ENCODE assay signal across 23 cellular contexts in genomic region chr18:58507881-58508280, GRCh38.
"Had no signal": no experiment of that assay in that cellular context is flagged by ENCODE, and none has a peak within 500 bp of the region (broad histone marks: within the 10 kb centered on the region; RNA-seq: fewer than 3 reads in every experiment).

No MANE protein-coding gene starts in this region.

- H3K27ac Mint-ChIP-seq: activated B cell treated with CpG ODN at 0.5 μM for 24 hours; activated CD4-positive, alpha-beta memory T cell treated with anti-CD3 and anti-CD28 coated beads, Interleukin-2, amount 10 ng/mL, durations not matched to agents 7 days and 5 days; activated CD4-positive, alpha-beta T cell treated with anti-CD3 and anti-CD28 coated beads for 36 hours; activated naive CD8-positive, alpha-beta T cell treated with anti-CD3 and anti-CD28 coated beads, Interleukin-2, amount 10 ng/mL, durations not matched to agents 7 days and 5 days; activated T-cell treated with anti-CD3 and anti-CD28 coated beads, Interleukin-2, amount 50 U/mL, for 72 hours; activated T-helper 2 cell treated with anti-CD3 and anti-CD28 coated beads, Interferon-gamma antibody, Interleukin-2, Interleukin-4, amounts not matched to agents 10 μg/mL and 5 μg/mL and 100 μg/mL, durations not matched to agents 14 hours and 24 hours and 36 hours; T-cell had no signal

- H3K9me3 ChIP-seq: adrenal gland had no signal

- ATAC-seq: activated CD4-positive, alpha-beta T cell treated with anti-CD3 and anti-CD28 coated beads for 36 hours; activated T-cell treated with anti-CD3 and anti-CD28 coated beads, Interleukin-2, amount 50 U/mL, for 72 hours; K562; T-cell had no signal

- H3K36me3 ChIP-seq: adrenal gland had no signal

- H3K36me3 Mint-ChIP-seq: activated naive CD8-positive, alpha-beta T cell treated with anti-CD3 and anti-CD28 coated beads, Interleukin-2, amount 10 ng/mL, durations not matched to agents 7 days and 5 days; T-cell had no signal

- H3K4me3 ChIP-seq: adrenal gland, K562, SK-N-MC had no signal

- H3K4me1 Mint-ChIP-seq: activated B cell treated with CpG ODN at 0.5 μM for 24 hours; activated CD4-positive, alpha-beta memory T cell treated with anti-CD3 and anti-CD28 coated beads, Interleukin-2, amount 10 ng/mL, durations not matched to agents 7 days and 5 days had no signal

- H3K27me3 ChIP-seq: adrenal gland had no signal

- H3K4me3 Mint-ChIP-seq: activated B cell treated with CpG ODN at 0.5 μM for 24 hours; activated CD4-positive, alpha-beta memory T cell treated with anti-CD3 and anti-CD28 coated beads, Interleukin-2, amount 10 ng/mL, durations not matched to agents 7 days and 5 days; activated CD4-positive, alpha-beta T cell treated with anti-CD3 and anti-CD28 coated beads for 36 hours; activated naive CD8-positive, alpha-beta T cell treated with anti-CD3 and anti-CD28 coated beads, Interleukin-2, amount 10 ng/mL, durations not matched to agents 7 days and 5 days; activated T-cell treated with anti-CD3 and anti-CD28 coated beads, Interleukin-2, amount 50 U/mL, for 72 hours; T-cell had no signal

- H3K4me1 ChIP-seq: adrenal gland had no signal

- H3K9me3 Mint-ChIP-seq: activated B cell treated with CpG ODN at 0.5 μM for 24 hours; activated T-cell treated with anti-CD3 and anti-CD28 coated beads, Interleukin-2, amount 50 U/mL, for 72 hours; activated T-helper 2 cell treated with anti-CD3 and anti-CD28 coated beads, Interferon-gamma antibody, Interleukin-2, Interleukin-4, amounts not matched to agents 10 μg/mL and 5 μg/mL and 100 μg/mL, durations not matched to agents 14 hours and 24 hours and 36 hours had no signal

- H3K27ac ChIP-seq: adrenal gland, SK-N-MC had no signal

- H3K27me3 Mint-ChIP-seq: activated B cell treated with CpG ODN at 0.5 μM for 24 hours; activated CD4-positive, alpha-beta T cell treated with anti-CD3 and anti-CD28 coated beads for 36 hours had no signal

- DNase-seq: activated B cell treated with CpG ODN at 0.5 μM for 24 hours; activated CD4-positive, alpha-beta memory T cell treated with anti-CD3 and anti-CD28 coated beads, Interleukin-2, amount 10 ng/mL, durations not matched to agents 7 days and 5 days; activated CD4-positive, alpha-beta T cell treated with anti-CD3 and anti-CD28 coated beads for 36 hours; activated CD4-positive, alpha-beta T cell treated with anti-CD3 and anti-CD28 coated beads, Interleukin-2, amount 50 U/mL, for 1 hour; activated naive CD4-positive, alpha-beta T cell treated with anti-CD3 and anti-CD28 coated beads, Interleukin-2, amount 50 U/mL, for 16 hours; activated naive CD8-positive, alpha-beta T cell treated with anti-CD3 and anti-CD28 coated beads, Interleukin-2, amount 10 ng/mL, durations not matched to agents 7 days and 5 days; activated T-cell treated with anti-CD3 and anti-CD28 coated beads, Interleukin-2, amount 50 U/mL, for 72 hours; adrenal gland; anterior cingulate cortex; central memory CD4-positive, alpha-beta T cell; Karpas-422; NCI-H1105 treated with DMSO at 0.1 percent for 48 hours; NCI-H1436 treated with DMSO at 0.1 percent for 48 hours; NCI-H187; NCI-H2081; NCI-H446; NCI-H524; T-cell; T-helper 2 cell; T1000 had no signal
